ENCODE assay signal across 20 cellular contexts in the genomic region with DNA sequence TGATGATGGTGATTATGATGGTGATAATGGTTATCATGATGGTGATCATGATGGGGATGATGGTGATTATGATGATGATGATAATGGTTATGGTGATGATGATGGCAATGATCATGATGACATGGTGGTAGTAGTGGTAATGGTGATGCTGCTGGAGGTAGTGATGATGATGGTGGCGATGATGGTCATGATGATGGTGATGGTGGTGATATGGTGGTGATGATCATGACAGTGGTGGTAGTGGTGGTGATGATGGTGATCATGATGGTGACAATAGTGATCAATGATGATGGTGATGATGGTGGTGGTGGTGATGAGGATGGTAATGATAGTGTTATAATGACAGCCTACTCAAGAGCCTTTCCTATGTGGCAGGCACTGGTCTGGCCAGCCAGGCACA. TPM values are rescaled to one million over a fixed set of nuclear protein-coding genes. Genes with fewer than 3 reads are reported as not detected.
A peak's percentile ranks its signal among the peaks of the same experiment; 100 is the strongest.
DNase-seq lines count a peak whose midpoint lies in the region; ATAC-seq, FAIRE-seq and TF ChIP-seq lines count a peak whose summit lies in the region.
"Had no signal": no experiment of that assay in that cellular context is flagged by ENCODE, and none has a peak within 500 bp of the region (broad histone marks: within the 10 kb centered on the region; RNA-seq: fewer than 3 reads in every experiment).

No MANE protein-coding gene starts in this region.

- no peaks in the 10 kb centered on the region for H3K79me2 ChIP-seq in HepG2 (ENCODE audit: insufficient read depth, low read length)
- H3K79me2 ChIP-seq in H1 (ENCODE audit: control insufficient read depth in 1 of 2, insufficient read depth in 2 of 2, low read length in 2 of 2), result no peaks in the 10 kb centered on the region

- no peak overlapping the region for H3K4me2 ChIP-seq in HepG2 (ENCODE audit: low read depth, low read length)
- H3K4me2 ChIP-seq in H1 (ENCODE audit: insufficient read depth in 1 of 2, low read depth in 2 of 2, low read length in 2 of 2), result no peak overlapping the region
- H3K4me2 ChIP-seq: A549; BLaER1 treated with 17β-estradiol and CSF1 and Interleukin-3, amounts not matched to agents 10 nM and 100 nM had no signal

- no peaks in the 10 kb centered on the region for H3K9me3 ChIP-seq in HepG2 (ENCODE audit: low read length)
- H3K9me3 ChIP-seq in right lobe of liver, result no peaks in the 10 kb centered on the region
- no peaks in the 10 kb centered on the region for H3K9me3 ChIP-seq in H1 (ENCODE audit: insufficient read depth in 2 of 2, low read depth in 1 of 2, low read length in 1 of 2)
- H3K9me3 ChIP-seq: A549; BLaER1 treated with 17β-estradiol and CSF1 and Interleukin-3, amounts not matched to agents 10 nM and 100 nM; Caco-2 had no signal

- CTCF ChIA-PET in HepG2 (lab: Yijun Ruan, JAX; ENCODE audit: low intra/inter-chr PET ratio, low total read pairs), result no interaction called here
- CTCF ChIA-PET in H1 (lab: Charles Lee; ENCODE audit: partially characterized antibody), result interaction anchor here (1.5 to 1.8 kb wide), 2 partner anchors 9 to 13 kb away, joined by 4 read pairs; no protein-coding TSS in a partner anchor

- H4K8ac ChIP-seq in H1 (ENCODE audit: extremely low read depth, insufficient read depth, low read length), result no peak overlapping the region

- no peaks in the 10 kb centered on the region for H4K20me1 ChIP-seq in HepG2 (ENCODE audit: insufficient read depth, low read length)
- peaks cover 0 to 2% of the 10 kb centered on the region in 2 experiments for H4K20me1 ChIP-seq in H1 (replicated peaks in 1 of 2; ENCODE audit: control insufficient read depth in 1 of 2, insufficient read depth in 2 of 2, low read length in 2 of 2)

- no peak overlapping the region for H2BK15ac ChIP-seq in H1 (ENCODE audit: low read length)

- no peak overlapping the region for H3K14ac ChIP-seq in H1 (ENCODE audit: insufficient read length)

- no peaks in the 10 kb centered on the region; the same call in 1 of the 2 replicates for H3K79me1 ChIP-seq in H1 (ENCODE audit: low read depth, low read length)

- H2BK120ac ChIP-seq in H1 (replicated peaks; ENCODE audit: low read depth, low read length), result peak overlapping the region; percentile 57

- ATAC-seq in HepG2, result no peak
- ATAC-seq in right lobe of liver, result no peak
- ATAC-seq: A549; CD8-positive, alpha-beta T cell had no signal

- DNase-seq in HepG2 (ENCODE audit: low spot score), result no peak
- no peak for DNase-seq in right lobe of liver
- DNase-seq in H1 (ENCODE audit: low read depth in 1 of 2, low spot score in 2 of 2), result no peak
- DNase-seq in DMS79 (lab: John Stamatoyannopoulos, UW), result no peak
- no peak for DNase-seq in dorsolateral prefrontal cortex
- DNase-seq: AML-193; Caco-2; Calu3; CD4-positive, alpha-beta T cell; CD8-positive, alpha-beta T cell; DND-41; GF-D8 had no signal

- no peak overlapping the region for H2AK5ac ChIP-seq in H1 (ENCODE audit: low read depth, low read length)

- no peak overlapping the region for H2BK20ac ChIP-seq in H1 (ENCODE audit: low read length)

- H3K27ac ChIP-seq in HepG2 (ENCODE audit: extremely low read length, insufficient read depth, low read length) (no peak overlapping the region), right lobe of liver (no peak overlapping the region), H1 (ENCODE audit: low read depth, low read length) (no peak overlapping the region), dorsolateral prefrontal cortex (no peak overlapping the region)
- H3K27ac ChIP-seq: 22Rv1; A549; BLaER1 treated with 17β-estradiol and CSF1 and Interleukin-3, amounts not matched to agents 10 nM and 100 nM; C4-2B had no signal

- TF ChIP-seq POLR2A in HepG2 (IDR thresholded peaks at IDR 0.05; ENCODE audit: insufficient read depth in 1 of 2, low read depth in 2 of 2, low read length in 2 of 2) (no peak), right lobe of liver (IDR thresholded peaks at IDR 0.05) (no peak), H1 (IDR thresholded peaks at IDR 0.05; ENCODE audit: control extremely low read depth in 1 of 2, low read depth in 2 of 2, low read length in 2 of 2) (no peak)

- H3K4me1 ChIP-seq in HepG2 (ENCODE audit: insufficient read depth, low read length), result no peaks in the 10 kb centered on the region
- no peaks in the 10 kb centered on the region for H3K4me1 ChIP-seq in right lobe of liver
- H3K4me1 ChIP-seq in H1 (replicated peaks in 1 of 4; ENCODE audit: control insufficient read depth in 3 of 4, insufficient read depth in 4 of 4, low read length in 3 of 4), result no peaks in the 10 kb centered on the region; a peak in 2 of 7 replicates
- H3K4me1 ChIP-seq: A549, Caco-2 had no signal

- BruUV-seq in HepG2 (replicated peaks; lab: Mats Ljungman, UMichigan), result no TSS peak

- no peak overlapping the region for H2BK5ac ChIP-seq in H1 (ENCODE audit: low read depth, low read length)

- no peak overlapping the region for H3K23ac ChIP-seq in H1 (ENCODE audit: insufficient read length)

- TF ChIP-seq EP300 in HepG2 (IDR thresholded peaks at IDR 0.05; ENCODE audit: low read depth in 2 of 2, low read length in 2 of 2) (no peak), HepG2 (CRISPR knock-in tag; IDR thresholded peaks at IDR 0.05; ENCODE audit: borderline replicate concordance) (no peak), H1 (IDR thresholded peaks at IDR 0.05; ENCODE audit: borderline replicate concordance in 1 of 2, low read depth in 2 of 2, low read length in 2 of 2) (no peak)

- peaks cover 15% of the 10 kb centered on the region for H3K23me2 ChIP-seq in H1 (ENCODE audit: low read depth, low read length)

- no peak overlapping the region for H3K4ac ChIP-seq in H1 (replicated peaks; ENCODE audit: insufficient read length, low read depth, low read length)

- no peak overlapping the region for H3K56ac ChIP-seq in H1 (replicated peaks; ENCODE audit: insufficient read length, low read depth, low read length)

- no peaks in the 10 kb centered on the region; a peak in 1 of 5 replicates for H3K27me3 ChIP-seq in HepG2 (ENCODE audit: control insufficient read depth in 1 of 2, insufficient read depth in 2 of 2, low read length in 2 of 2)
- H3K27me3 ChIP-seq in right lobe of liver, result no peaks in the 10 kb centered on the region
- no peaks in the 10 kb centered on the region for H3K27me3 ChIP-seq in H1 (replicated peaks in 1 of 4; ENCODE audit: control insufficient read depth in 3 of 4, extremely low read depth in 1 of 4, insufficient read depth in 3 of 4, low read length in 3 of 4)
- H3K27me3 ChIP-seq in dorsolateral prefrontal cortex, result no peaks in the 10 kb centered on the region
- H3K27me3 ChIP-seq: BLaER1 treated with 17β-estradiol and CSF1 and Interleukin-3, amounts not matched to agents 10 nM and 100 nM had no signal

- TF ChIP-seq CTCF in HepG2 (CRISPR knock-in tag; IDR thresholded peaks at IDR 0.05), result no peak
- TF ChIP-seq CTCF in right lobe of liver (IDR thresholded peaks at IDR 0.05), result no peak
- TF ChIP-seq CTCF in H1 (IDR thresholded peaks at IDR 0.05; ENCODE audit: control extremely low read depth in 1 of 3, insufficient read depth in 1 of 3, low read depth in 1 of 3, low read length in 3 of 3), result no peak
- no peak for TF ChIP-seq CTCF in dorsolateral prefrontal cortex (IDR thresholded peaks at IDR 0.05 in 54 of 56, conservative IDR thresholded peaks at IDR 0.05 in 2 of 56; ENCODE audit: low read depth in 1 of 56, partially characterized antibody in 56 of 56)

- H3K9ac ChIP-seq in HepG2 (ENCODE audit: insufficient read depth, low read depth, low read length) (no peak overlapping the region), H1 (replicated peaks in 1 of 4; ENCODE audit: extremely low read depth in 1 of 4, low read depth in 3 of 4, low read length in 3 of 4) (no peak overlapping the region)
- H3K9ac ChIP-seq: BLaER1 treated with 17β-estradiol and CSF1 and Interleukin-3, amounts not matched to agents 10 nM and 100 nM had no signal

- no peak overlapping the region for H2BK12ac ChIP-seq in H1 (ENCODE audit: low read depth, low read length)

- POLR2A ChIA-PET in HepG2 (lab: Yijun Ruan, JAX), result no interaction called here
- POLR2A ChIA-PET in H1 (lab: Charles Lee; ENCODE audit: partially characterized antibody), result no interaction called here

- no peak overlapping the region for H4K91ac ChIP-seq in H1 (replicated peaks; ENCODE audit: insufficient read length, low read length)

- H3K18ac ChIP-seq in H1 (ENCODE audit: extremely low read depth, low read length), result no peak overlapping the region

- WGBS in HepG2 (ENCODE audit: low lambda C conversion rate), result 19% methylated on average over 1 of the region's 1 CpG
- 71% methylated on average over 1 of the region's 1 CpG for WGBS in right lobe of liver (ENCODE audit: insufficient coverage, low coverage, low lambda C conversion rate, missing lambda C conversion rate)
- WGBS in H1 (ENCODE audit: extremely low coverage in 1 of 2, insufficient coverage in 1 of 2, insufficient read length in 1 of 2, insufficient replicate concordance in 2 of 2, low coverage in 1 of 2, low lambda C conversion rate in 2 of 2, missing lambda C conversion rate in 1 of 2), 2 experiments, result 90% methylated on average over 1 of the region's 1 CpG; no CpG with 5 or more reads in 1 of the 2 experiments

- no peaks in the 10 kb centered on the region for H3K36me3 ChIP-seq in HepG2 (replicated peaks in 1 of 2; ENCODE audit: control insufficient read depth in 1 of 2, insufficient read depth in 2 of 2, low read length in 2 of 2)
- no peaks in the 10 kb centered on the region for H3K36me3 ChIP-seq in right lobe of liver
- H3K36me3 ChIP-seq in H1 (ENCODE audit: control insufficient read depth in 2 of 4, insufficient read depth in 4 of 4, low read length in 3 of 4), result no peaks in the 10 kb centered on the region; a peak in 1 of 8 replicates
- H3K36me3 ChIP-seq: BLaER1 treated with 17β-estradiol and CSF1 and Interleukin-3, amounts not matched to agents 10 nM and 100 nM had no signal

- intact Hi-C loops in HepG2 (cut with micrococcal nuclease; ENCODE audit: unreplicated experiment) (no loop called here), right lobe of liver (cut with DNase I) (no loop called here), dorsolateral prefrontal cortex (cut with DNase I) (no loop called here)

- H3K4me3 ChIP-seq in HepG2 (replicated peaks in 1 of 3; ENCODE audit: insufficient read depth in 1 of 3, low read depth in 2 of 3, low read length in 3 of 3) (no peak overlapping the region), right lobe of liver (no peak overlapping the region), H1 (ENCODE audit: extremely low read depth in 1 of 4, insufficient read depth in 2 of 4, low read depth in 3 of 4, low read length in 4 of 4) (no peak overlapping the region), dorsolateral prefrontal cortex (no peak overlapping the region)
- H3K4me3 ChIP-seq: A549; BLaER1 treated with 17β-estradiol and CSF1 and Interleukin-3, amounts not matched to agents 10 nM and 100 nM had no signal

- no peak overlapping the region for H4K5ac ChIP-seq in H1 (ENCODE audit: insufficient read length, low read depth, low read length)

- FAIRE-seq in HepG2 (lab: Jason Lieb, UNC) (no peak), H1 (lab: Jason Lieb, UNC) (no peak)
- FAIRE-seq: A549, D721Med, G401.6, GM12891, GM19239 had no signal

- no peak overlapping the region for H2AFZ ChIP-seq in HepG2 (ENCODE audit: low read length)
- no peak overlapping the region for H2AFZ ChIP-seq in H1 (ENCODE audit: low read length)

- TF ChIP-seq RAD21 in HepG2 (CRISPR knock-in tag; IDR thresholded peaks at IDR 0.05) (no peak), H1 (IDR thresholded peaks at IDR 0.05 in 1 of 2, conservative IDR thresholded peaks at IDR 0.05 in 1 of 2; ENCODE audit: low read depth in 2 of 2, low read length in 2 of 2) (no peak)

- in situ Hi-C loops in HepG2 (cut with HindIII; ENCODE audit: extremely low pct_ligation_motif_present, low pct_unique_long_range_greater_than_20kb), result no loop called here

RNA-seq across cellular contexts. Expression of gene DPYSL4, which starts 31.8 kb away (rescaled TPM):
- total RNA-seq in HepG2 (2016; rRNA removed; fragmentation: Illumina TruSeq; extraction: Trizol), result 0.38 and 0.84 TPM in 2 replicates
- 0.30 and 0.53 TPM in 2 replicates for total RNA-seq in HepG2 (2016; cell fraction: cytosol; rRNA removed; fragmentation: Illumina TruSeq; extraction: Trizol; ENCODE audit: low read depth)
- 0.28 and 0.67 TPM in 2 replicates for total RNA-seq in HepG2 (2016; cell fraction: insoluble cytoplasmic fraction; rRNA removed; fragmentation: Illumina TruSeq; extraction: Trizol)
- 0.65 and 0.72 TPM in 2 replicates for total RNA-seq in HepG2 (2016; cell fraction: membrane; rRNA removed; fragmentation: Illumina TruSeq; extraction: Trizol)
- total RNA-seq in HepG2 (2016; cell fraction: nucleus; rRNA removed; fragmentation: Illumina TruSeq; extraction: Trizol), result 0.25 and 0.85 TPM in 2 replicates
- 1.2 and 2.1 TPM in 2 replicates for polyA plus RNA-seq in HepG2 (2011; rRNA removed)
- 0.87 and 0.98 TPM in 2 replicates for polyA plus RNA-seq in HepG2 (2011; cell fraction: cytosol; rRNA removed)
- 6.5 and 9.7 TPM in 2 replicates for polyA plus RNA-seq in HepG2 (2011; cell fraction: nucleus; rRNA removed)
- 0.76 and 1.7 TPM in 2 replicates for polyA plus RNA-seq in HepG2 (2012)
- 0.43 and 0.57 TPM in 2 replicates for polyA plus RNA-seq in HepG2 (2016; cell fraction: cytosol; fragmentation: Illumina TruSeq; extraction: Trizol; ENCODE audit: low read depth)
- polyA plus RNA-seq in HepG2 (2016; cell fraction: insoluble cytoplasmic fraction; fragmentation: Illumina TruSeq; extraction: Trizol; ENCODE audit: low read depth), result 0.42 and 0.70 TPM in 2 replicates
- 0.53 and 0.62 TPM in 2 replicates for polyA plus RNA-seq in HepG2 (2016; cell fraction: membrane; fragmentation: Illumina TruSeq; extraction: Trizol; ENCODE audit: low read depth)
- 1.1 and 1.7 TPM in 2 replicates for polyA plus RNA-seq in HepG2 (2016; cell fraction: nucleus; fragmentation: Illumina TruSeq; extraction: Trizol; ENCODE audit: insufficient read depth, low read depth)
- polyA minus RNA-seq in HepG2 (2011; rRNA and poly(A)+ RNA removed; ENCODE audit: low replicate concordance), result 0.07 and 2.3 TPM in 2 replicates
- 1.1 and 1.6 TPM in 2 replicates for polyA minus RNA-seq in HepG2 (2011; cell fraction: cytosol; rRNA and poly(A)+ RNA removed)
- 1.2 TPM in 2 replicates for polyA minus RNA-seq in HepG2 (2011; cell fraction: nucleus; rRNA and poly(A)+ RNA removed)
- under 1 TPM in 3 of 6 experiments, not detected in 3; 0.24 to 0.31 (median 0.25) TPM for total RNA-seq in right lobe of liver
- total RNA-seq in H1 (2021; fragmentation: NEBNext Ultra II Directional; extraction: Animal tissue kit (Norgen Biotek cat#: 25700)), result 15.2 and 16.4 TPM in 2 replicates
- polyA plus RNA-seq in H1 (2011; rRNA removed), result 12.9 and 21.6 TPM in 2 replicates
- polyA plus RNA-seq in H1 (2011; cell fraction: cytosol; rRNA removed), result 12.2 TPM
- 51.0 TPM for polyA plus RNA-seq in H1 (2011; cell fraction: nucleus; rRNA removed)
- polyA plus RNA-seq in H1 (2012, experiment 1 of 2), result 17.8 to 24.2 TPM (median 20.8 TPM) in 4 replicates
- 13.3 TPM for polyA plus RNA-seq in H1 (2012, experiment 2 of 2)
- 15.1 TPM for polyA plus RNA-seq in H1 (2013, experiment 1 of 2)
- 13.3 TPM for polyA plus RNA-seq in H1 (2013, experiment 2 of 2)
- 7.1 and 10.2 TPM in 2 replicates for polyA minus RNA-seq in H1 (2011; rRNA and poly(A)+ RNA removed)
- 7.7 TPM for polyA minus RNA-seq in H1 (2011; cell fraction: cytosol; rRNA and poly(A)+ RNA removed)
- polyA minus RNA-seq in H1 (2011; cell fraction: nucleus; rRNA and poly(A)+ RNA removed), result 9.5 TPM
- total RNA-seq in dorsolateral prefrontal cortex, result 10 to 100 TPM; 39.1 to 85.2 (median 53.3) TPM
- total RNA-seq: Caco-2, Calu3 had no signal
